11 cellular contexts compared by ENCODE assay signal in genomic region chr4:158915683-158916241, GRCh38.
"Had no signal": no experiment of that assay in that cellular context is flagged by ENCODE, and none has a peak within 500 bp of the region (broad histone marks: within the 10 kb centered on the region; RNA-seq: fewer than 3 reads in every experiment).

No MANE protein-coding gene starts in this region.

- H3K36me3 ChIP-seq: colonic mucosa, pancreas, transverse colon had no signal

- H3K27ac ChIP-seq: colonic mucosa, pancreas had no signal

- H3K27me3 ChIP-seq: colonic mucosa, pancreas, transverse colon had no signal

- DNase-seq: activated CD4-positive, alpha-beta memory T cell treated with anti-CD3 and anti-CD28 coated beads for 36 hours; activated CD4-positive, alpha-beta T cell treated with anti-CD3 and anti-CD28 coated beads for 1 hour; activated naive CD8-positive, alpha-beta T cell treated with anti-CD3 and anti-CD28 coated beads, Interleukin-2, amount 50 U/mL, for 24 hours; caudate nucleus; colonic mucosa; effector CD4-positive, alpha-beta T cell; nephron progenitor cell; pancreas; small intestine; T1000; transverse colon had no signal

- H3K9me3 ChIP-seq: colonic mucosa, pancreas, transverse colon had no signal

- H3K4me3 ChIP-seq: colonic mucosa, pancreas, transverse colon had no signal

- H3K4me1 ChIP-seq: colonic mucosa, pancreas had no signal
